Comparison of ENCODE assay signal across 1 cellular context in the genomic region with DNA sequence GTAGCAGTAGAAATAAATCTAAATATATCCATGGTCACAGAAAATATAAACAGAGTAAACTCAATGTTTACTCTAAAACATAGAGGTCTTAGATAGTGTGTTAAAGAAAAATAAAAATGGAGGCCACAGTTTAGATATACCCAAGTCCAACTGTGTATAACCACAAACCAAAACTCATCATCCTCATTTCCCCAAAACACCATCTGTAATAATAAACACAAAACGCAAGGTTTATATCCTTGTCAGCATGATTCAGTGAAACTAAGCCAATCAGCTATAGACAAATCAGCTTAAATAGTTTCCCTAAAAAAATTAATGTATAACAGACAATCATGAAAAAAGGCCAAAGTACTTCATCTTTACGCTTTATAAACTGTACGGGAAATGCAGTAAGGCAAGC.
TF ChIP-seq lines count a peak whose summit lies in the region.

No MANE protein-coding gene starts in this region.

TF ChIP-seq in WTC11, 78 proteins besides CTCF, POLR2A, EP300 and RAD21 (continued from another document):
- TF ChIP-seq, protein P1, sequence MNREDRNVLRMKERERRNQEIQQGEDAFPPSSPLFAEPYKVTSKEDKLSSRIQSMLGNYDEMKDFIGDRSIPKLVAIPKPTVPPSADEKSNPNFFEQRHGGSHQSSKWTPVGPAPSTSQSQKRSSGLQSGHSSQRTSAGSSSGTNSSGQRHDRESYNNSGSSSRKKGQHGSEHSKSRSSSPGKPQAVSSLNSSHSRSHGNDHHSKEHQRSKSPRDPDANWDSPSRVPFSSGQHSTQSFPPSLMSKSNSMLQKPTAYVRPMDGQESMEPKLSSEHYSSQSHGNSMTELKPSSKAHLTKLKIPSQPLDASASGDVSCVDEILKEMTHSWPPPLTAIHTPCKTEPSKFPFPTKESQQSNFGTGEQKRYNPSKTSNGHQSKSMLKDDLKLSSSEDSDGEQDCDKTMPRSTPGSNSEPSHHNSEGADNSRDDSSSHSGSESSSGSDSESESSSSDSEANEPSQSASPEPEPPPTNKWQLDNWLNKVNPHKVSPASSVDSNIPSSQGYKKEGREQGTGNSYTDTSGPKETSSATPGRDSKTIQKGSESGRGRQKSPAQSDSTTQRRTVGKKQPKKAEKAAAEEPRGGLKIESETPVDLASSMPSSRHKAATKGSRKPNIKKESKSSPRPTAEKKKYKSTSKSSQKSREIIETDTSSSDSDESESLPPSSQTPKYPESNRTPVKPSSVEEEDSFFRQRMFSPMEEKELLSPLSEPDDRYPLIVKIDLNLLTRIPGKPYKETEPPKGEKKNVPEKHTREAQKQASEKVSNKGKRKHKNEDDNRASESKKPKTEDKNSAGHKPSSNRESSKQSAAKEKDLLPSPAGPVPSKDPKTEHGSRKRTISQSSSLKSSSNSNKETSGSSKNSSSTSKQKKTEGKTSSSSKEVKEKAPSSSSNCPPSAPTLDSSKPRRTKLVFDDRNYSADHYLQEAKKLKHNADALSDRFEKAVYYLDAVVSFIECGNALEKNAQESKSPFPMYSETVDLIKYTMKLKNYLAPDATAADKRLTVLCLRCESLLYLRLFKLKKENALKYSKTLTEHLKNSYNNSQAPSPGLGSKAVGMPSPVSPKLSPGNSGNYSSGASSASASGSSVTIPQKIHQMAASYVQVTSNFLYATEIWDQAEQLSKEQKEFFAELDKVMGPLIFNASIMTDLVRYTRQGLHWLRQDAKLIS (CRISPR knock-in tag; IDR thresholded peaks at IDR 0.05; ENCODE audit: borderline replicate concordance) = no peak
- TF ChIP-seq, protein P2, sequence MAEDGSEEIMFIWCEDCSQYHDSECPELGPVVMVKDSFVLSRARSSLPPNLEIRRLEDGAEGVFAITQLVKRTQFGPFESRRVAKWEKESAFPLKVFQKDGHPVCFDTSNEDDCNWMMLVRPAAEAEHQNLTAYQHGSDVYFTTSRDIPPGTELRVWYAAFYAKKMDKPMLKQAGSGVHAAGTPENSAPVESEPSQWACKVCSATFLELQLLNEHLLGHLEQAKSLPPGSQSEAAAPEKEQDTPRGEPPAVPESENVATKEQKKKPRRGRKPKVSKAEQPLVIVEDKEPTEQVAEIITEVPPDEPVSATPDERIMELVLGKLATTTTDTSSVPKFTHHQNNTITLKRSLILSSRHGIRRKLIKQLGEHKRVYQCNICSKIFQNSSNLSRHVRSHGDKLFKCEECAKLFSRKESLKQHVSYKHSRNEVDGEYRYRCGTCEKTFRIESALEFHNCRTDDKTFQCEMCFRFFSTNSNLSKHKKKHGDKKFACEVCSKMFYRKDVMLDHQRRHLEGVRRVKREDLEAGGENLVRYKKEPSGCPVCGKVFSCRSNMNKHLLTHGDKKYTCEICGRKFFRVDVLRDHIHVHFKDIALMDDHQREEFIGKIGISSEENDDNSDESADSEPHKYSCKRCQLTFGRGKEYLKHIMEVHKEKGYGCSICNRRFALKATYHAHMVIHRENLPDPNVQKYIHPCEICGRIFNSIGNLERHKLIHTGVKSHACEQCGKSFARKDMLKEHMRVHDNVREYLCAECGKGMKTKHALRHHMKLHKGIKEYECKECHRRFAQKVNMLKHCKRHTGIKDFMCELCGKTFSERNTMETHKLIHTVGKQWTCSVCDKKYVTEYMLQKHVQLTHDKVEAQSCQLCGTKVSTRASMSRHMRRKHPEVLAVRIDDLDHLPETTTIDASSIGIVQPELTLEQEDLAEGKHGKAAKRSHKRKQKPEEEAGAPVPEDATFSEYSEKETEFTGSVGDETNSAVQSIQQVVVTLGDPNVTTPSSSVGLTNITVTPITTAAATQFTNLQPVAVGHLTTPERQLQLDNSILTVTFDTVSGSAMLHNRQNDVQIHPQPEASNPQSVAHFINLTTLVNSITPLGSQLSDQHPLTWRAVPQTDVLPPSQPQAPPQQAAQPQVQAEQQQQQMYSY (CRISPR knock-in tag; IDR thresholded peaks at IDR 0.05) = no peak
- TF ChIP-seq TP53 (CRISPR knock-in tag; IDR thresholded peaks at IDR 0.05) = no peak
TF ChIP-seq in WTC11: peak in this region for 0.
